8 cellular contexts compared by ENCODE assay signal in the genomic region with DNA sequence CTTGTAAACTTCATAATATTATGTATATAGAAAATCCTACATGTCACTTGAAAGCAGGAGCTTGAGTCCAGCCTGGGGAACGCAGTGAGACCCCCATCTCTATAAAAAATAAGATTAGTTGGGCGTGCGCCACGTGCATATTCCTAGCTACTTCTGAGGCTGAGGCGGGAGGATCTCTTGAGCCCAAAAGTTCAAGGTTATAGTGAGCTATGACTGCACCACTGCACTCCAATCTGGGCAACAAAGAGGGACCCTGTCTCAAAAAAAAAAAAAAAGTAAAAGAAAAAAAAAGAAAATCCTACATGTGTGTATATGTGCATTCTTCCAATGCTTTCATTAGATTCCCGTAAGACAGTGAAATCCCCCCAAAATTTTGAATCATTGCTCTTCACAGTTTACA. TPM values are rescaled to one million over a fixed set of nuclear protein-coding genes. Genes with fewer than 3 reads are reported as not detected.
DNase-seq lines count a peak whose midpoint lies in the region; ATAC-seq, FAIRE-seq and TF ChIP-seq lines count a peak whose summit lies in the region.

No MANE protein-coding gene starts in this region.

- H3K9ac ChIP-seq in kidney (ENCODE audit: low read length in 2 of 2) = no peak overlapping the region

- H3K4me3 ChIP-seq in cardiac muscle cell (peak overlapping the region; percentile 75), kidney (ENCODE audit: low read length in 2 of 2) (peak overlapping the region; percentile 69 to 91), transverse colon (peak overlapping the region in 3 of 4 donors; percentile 71 to 76 (median 75))

- no peak for TF ChIP-seq EP300 in transverse colon (IDR thresholded peaks at IDR 0.05; ENCODE audit: low read depth)

- ATAC-seq in left cardiac atrium = no peak

- no peak for TF ChIP-seq CTCF in cardiac muscle cell (IDR thresholded peaks at IDR 0.05; ENCODE audit: low read depth, low read length)
- no peak for TF ChIP-seq CTCF in kidney (IDR thresholded peaks at IDR 0.05; ENCODE audit: borderline replicate concordance, extremely low read depth, insufficient read depth)
- TF ChIP-seq CTCF in transverse colon (IDR thresholded peaks at IDR 0.05) = no peak

- peaks cover 61% of the 10 kb centered on the region for H3K4me1 Mint-ChIP-seq in activated naive CD8-positive, alpha-beta T cell treated with anti-CD3 and anti-CD28 coated beads for 36 hours

- H3K27me3 ChIP-seq in cardiac muscle cell (no peaks in the 10 kb centered on the region), transverse colon (no peaks in the 10 kb centered on the region)

- peaks cover 11% of the 10 kb centered on the region for H3K36me3 ChIP-seq in cardiac muscle cell
- peaks cover 6 to 9% of the 10 kb centered on the region in 2 donors for H3K36me3 ChIP-seq in kidney (ENCODE audit: control insufficient read depth in 1 of 2, insufficient read depth in 2 of 2, low read length in 2 of 2)
- peaks cover 0 to 15% (median 0%) of the 10 kb centered on the region in 4 donors for H3K36me3 ChIP-seq in transverse colon

- 82 to 85% methylated on average over 6 of the region's 6 CpGs for WGBS in transverse colon (ENCODE audit: low coverage in 1 of 2), 2 donors

- H3K9me3 ChIP-seq in cardiac muscle cell (ENCODE audit: low read depth) = no peaks in the 10 kb centered on the region
- H3K9me3 ChIP-seq in kidney (ENCODE audit: control insufficient read depth in 1 of 2, low read length in 2 of 2) = no peaks in the 10 kb centered on the region
- H3K9me3 ChIP-seq in transverse colon = no peaks in the 10 kb centered on the region

- peak overlapping the region; percentile 93 for H3K27ac Mint-ChIP-seq in activated naive CD8-positive, alpha-beta T cell treated with anti-CD3 and anti-CD28 coated beads for 36 hours

- H3K4me1 ChIP-seq in cardiac muscle cell (ENCODE audit: low read depth) (peaks cover 19% of the 10 kb centered on the region), kidney (ENCODE audit: control insufficient read depth in 1 of 2, insufficient read depth in 1 of 2, low read depth in 1 of 2, low read length in 2 of 2) (peaks cover 2 to 22% of the 10 kb centered on the region in 2 donors), transverse colon (peaks cover 15 to 55% (median 45%) of the 10 kb centered on the region in 4 donors)

- H3K36me3 Mint-ChIP-seq in activated naive CD8-positive, alpha-beta T cell treated with anti-CD3 and anti-CD28 coated beads for 36 hours = peaks cover 15% of the 10 kb centered on the region

- H3K4me3 Mint-ChIP-seq in activated naive CD8-positive, alpha-beta T cell treated with anti-CD3 and anti-CD28 coated beads for 36 hours = peak overlapping the region; percentile 87

- in situ Hi-C loops in transverse colon (cut with MboI; ENCODE audit: low pct_ligation_motif_present in 1 of 4, low pct_unique_long_range_greater_than_20kb in 1 of 4, low sequenced_read_pairs in 3 of 4) = loop anchor here in 2 of 4 donors (25.0 kb wide), 1 partner anchor 398 kb away; the partner anchor contains the start of gene COQ2 (in 2 of the 2)

- FAIRE-seq in kidney (lab: Jason Lieb, UNC) = no peak

- H3K27ac ChIP-seq in cardiac muscle cell (peak overlapping the region; percentile 97), kidney (ENCODE audit: low read depth in 2 of 2, low read length in 2 of 2) (no peak overlapping the region), transverse colon (peak overlapping the region in 3 of 4 donors; percentile 96 to 98 (median 97))

- intact Hi-C loops in left cardiac atrium (cut with DNase I) = no loop called here
- intact Hi-C loops in kidney (cut with DNase I) = no loop called here
- intact Hi-C loops in transverse colon (cut with DNase I; ENCODE audit: low total_unique reads) = loop anchor here (10.0 kb wide), 1 partner anchor 514 kb away; the partner anchor contains the start of gene HNRNPD

- H3K27me3 Mint-ChIP-seq in activated naive CD8-positive, alpha-beta T cell treated with anti-CD3 and anti-CD28 coated beads for 36 hours = no peaks in the 10 kb centered on the region

- no peak for TF ChIP-seq POLR2A in transverse colon (IDR thresholded peaks at IDR 0.05)

- no peaks in the 10 kb centered on the region for H3K9me3 Mint-ChIP-seq in activated naive CD8-positive, alpha-beta T cell treated with anti-CD3 and anti-CD28 coated beads for 36 hours

- no peak for DNase-seq in cardiac muscle cell (ENCODE audit: low read depth in 1 of 2, low spot score in 1 of 2)
- no peak for DNase-seq in left cardiac atrium
- no peak for DNase-seq in activated naive CD8-positive, alpha-beta T cell treated with anti-CD3 and anti-CD28 coated beads for 36 hours
- DNase-seq in kidney = no peak
- DNase-seq in transverse colon = no peak
- DNase-seq in NCI-H2107 treated with DMSO at 0.1 percent for 48 hours (lab: John Stamatoyannopoulos, UW; ENCODE audit: unreplicated experiment) = no peak
- DNase-seq in NCI-H446 (lab: John Stamatoyannopoulos, UW) = no peak
- no peak for DNase-seq in GDM1 (lab: John Stamatoyannopoulos, UW)

RNA-seq across cellular contexts. Expression of gene SEC31A, which starts 1.7 kb away (rescaled TPM):
- total RNA-seq in cardiac muscle cell (159 and 252 TPM in 2 replicates), left cardiac atrium (100 to 1,000 TPM; 115 to 148 TPM), kidney (204 TPM), transverse colon (100 to 1,000 TPM; 144 to 214 (median 163) TPM)
- polyA plus RNA-seq in cardiac muscle cell (147 and 191 TPM in 2 replicates), kidney (ENCODE audit: insufficient read depth, low read depth, low replicate concordance) (104 TPM)
- 10 to 100 TPM; 78.8 to 88.3 TPM for total RNA-seq in activated naive CD8-positive, alpha-beta T cell treated with anti-CD3 and anti-CD28 coated beads for 36 hours

RNA-seq across cellular contexts. Expression of gene THAP9, which starts 11.2 kb away (rescaled TPM):
- 11.9 and 23.8 TPM in 2 replicates for total RNA-seq in cardiac muscle cell
- 4.4 and 13.5 TPM in 2 replicates for polyA plus RNA-seq in cardiac muscle cell
- 1 to 10 TPM; 2.9 to 3.7 TPM for total RNA-seq in left cardiac atrium
- 1 to 10 TPM; 3.8 to 4.9 TPM for total RNA-seq in activated naive CD8-positive, alpha-beta T cell treated with anti-CD3 and anti-CD28 coated beads for 36 hours
- 5.6 TPM for total RNA-seq in kidney
- polyA plus RNA-seq in kidney (ENCODE audit: insufficient read depth, low read depth, low replicate concordance) = 2.6 TPM
- 1 to 10 TPM; 3.7 to 7.3 (median 5.6) TPM for total RNA-seq in transverse colon

Comparison
In these comparisons a context has a peak if more than half of its experiments do, and no peak if none do; other contexts are left out.
1. H3K27ac ChIP-seq: peak in cardiac muscle cell (single experiment) and transverse colon (3 of 4); none in kidney (0 of 2).
2. Peak in every context shown above with its lines, with median percentiles within 50 percentile points of each other: H3K4me3 ChIP-seq.